19 cellular contexts compared by ENCODE assay signal in genomic region chr5:99077254-99077640, GRCh38.
DNase-seq lines count a peak whose midpoint lies in the region; ATAC-seq and TF ChIP-seq lines count a peak whose summit lies in the region.
"Had no signal": no experiment of that assay in that cellular context is flagged by ENCODE, and none has a peak within 500 bp of the region (broad histone marks: within the 10 kb centered on the region; RNA-seq: fewer than 3 reads in every experiment).

No MANE protein-coding gene starts in this region.

- no peaks in the 10 kb centered on the region for H3K9me3 ChIP-seq in gastrocnemius medialis
- H3K9me3 ChIP-seq: upper lobe of left lung had no signal

- H3K27ac Mint-ChIP-seq in T-cell: no peak overlapping the region
- H3K27ac Mint-ChIP-seq: activated T-helper 2 cell treated with anti-CD3 and anti-CD28 coated beads, Interferon-gamma antibody, Interleukin-2, Interleukin-4, amounts not matched to agents 10 μg/mL and 5 μg/mL and 100 μg/mL, durations not matched to agents 14 hours and 24 hours and 36 hours; nephron; T-helper 2 cell treated with Interferon-gamma antibody and Interleukin-4, amounts not matched to agents 5 μg/mL and 100 μg/mL, for 36 hours had no signal

- H3K9me3 Mint-ChIP-seq in T-cell: peaks cover 4 to 7% (median 6%) of the 10 kb centered on the region in 3 donors
- H3K9me3 Mint-ChIP-seq: activated T-helper 2 cell treated with anti-CD3 and anti-CD28 coated beads, Interferon-gamma antibody, Interleukin-2, Interleukin-4, amounts not matched to agents 10 μg/mL and 5 μg/mL and 100 μg/mL, durations not matched to agents 14 hours and 24 hours and 36 hours; nephron; T-helper 2 cell treated with Interferon-gamma antibody and Interleukin-4, amounts not matched to agents 5 μg/mL and 100 μg/mL, for 36 hours had no signal

- no peak overlapping the region for H3K27ac ChIP-seq in gastrocnemius medialis
- H3K27ac ChIP-seq: upper lobe of left lung had no signal

- peaks cover 3 to 6% (median 6%) of the 10 kb centered on the region in 3 donors for H3K4me1 Mint-ChIP-seq in T-cell
- H3K4me1 Mint-ChIP-seq: nephron had no signal

- no peaks in the 10 kb centered on the region for H3K4me1 ChIP-seq in gastrocnemius medialis
- H3K4me1 ChIP-seq: upper lobe of left lung had no signal

- CTCF ChIA-PET in T-cell (lab: Charles Lee): no interaction called here

- in situ Hi-C loops in gastrocnemius medialis (cut with MboI; ENCODE audit: low sequenced_read_pairs in 4 of 4): no loop called here

- no peak for TF ChIP-seq CTCF in gastrocnemius medialis (IDR thresholded peaks at IDR 0.05 in 4 of 5, conservative IDR thresholded peaks at IDR 0.05 in 1 of 5)

- H3K27me3 Mint-ChIP-seq in T-cell: no peaks in the 10 kb centered on the region

- no peak overlapping the region for H3K4me3 ChIP-seq in gastrocnemius medialis
- H3K4me3 ChIP-seq: lung, upper lobe of left lung had no signal

- TF ChIP-seq POLR2A in gastrocnemius medialis (IDR thresholded peaks at IDR 0.05): no peak

- DNase-seq in T-cell (no peak), inferior parietal cortex (ENCODE audit: extremely low spot score) (no peak), gastrocnemius medialis (no peak)
- DNase-seq: activated CD4-positive, alpha-beta T cell treated with anti-CD3 and anti-CD28 coated beads, Interleukin-2, amount 50 U/mL, for 1 hour; amygdala; GF-D8; NCI-H1436; NCI-H524 treated with DMSO at 0.1 percent for 48 hours; retina; upper lobe of left lung had no signal

- ATAC-seq in GM18508 (IDR thresholded peaks at IDR 0.05; ENCODE audit: insufficient read depth, unreplicated experiment) (peak; percentile 62), GM19397 (IDR thresholded peaks at IDR 0.05; ENCODE audit: unreplicated experiment) (peak; percentile 59), HG02763 (IDR thresholded peaks at IDR 0.05; ENCODE audit: unreplicated experiment) (peak; percentile 80), HG03439 (IDR thresholded peaks at IDR 0.05; ENCODE audit: unreplicated experiment) (peak; percentile 77), T-cell (replicated peaks in 1 of 4) (no peak), GM21825 (IDR thresholded peaks at IDR 0.05; ENCODE audit: unreplicated experiment) (no peak), gastrocnemius medialis (no peak)

- POLR2A ChIA-PET in T-cell (lab: Charles Lee): no interaction called here

- no peaks in the 10 kb centered on the region for H3K36me3 ChIP-seq in gastrocnemius medialis
- H3K36me3 ChIP-seq: upper lobe of left lung had no signal

- intact Hi-C loops in gastrocnemius medialis (cut with DNase I; ENCODE audit: low total_unique reads): no loop called here

- H3K36me3 Mint-ChIP-seq in T-cell: no peaks in the 10 kb centered on the region

- no peaks in the 10 kb centered on the region for H3K27me3 ChIP-seq in gastrocnemius medialis
- H3K27me3 ChIP-seq: upper lobe of left lung had no signal

- no peak overlapping the region for H3K4me3 Mint-ChIP-seq in T-cell
- H3K4me3 Mint-ChIP-seq: nephron; T-helper 2 cell treated with Interferon-gamma antibody and Interleukin-4, amounts not matched to agents 5 μg/mL and 100 μg/mL, for 36 hours had no signal

Comparison
In these comparisons a context has a peak if more than half of its experiments do, and no peak if none do; other contexts are left out.
1. ATAC-seq: peak in GM18508 (single experiment), GM19397 (single experiment), HG02763 (single experiment) and HG03439 (single experiment); none in T-cell (0 of 4), GM21825 (single experiment) and gastrocnemius medialis (0 of 2).